Comparison of ENCODE assay signal across 22 cellular contexts in genomic region chr11:1395773-1396374, GRCh38. TPM values are rescaled to one million over a fixed set of nuclear protein-coding genes. Genes with fewer than 3 reads are reported as not detected.
DNase-seq lines count a peak whose midpoint lies in the region; ATAC-seq, FAIRE-seq and TF ChIP-seq lines count a peak whose summit lies in the region.
"Had no signal": no experiment of that assay in that cellular context is flagged by ENCODE, and none has a peak within 500 bp of the region (broad histone marks: within the 10 kb centered on the region; RNA-seq: fewer than 3 reads in every experiment).

No MANE protein-coding gene starts in this region.

- no peak overlapping the region for H4K8ac ChIP-seq in H9 (replicated peaks; ENCODE audit: insufficient read length, low read depth, low read length)

- BruUV-seq in K562 (replicated peaks; lab: Mats Ljungman, UMichigan) = no TSS peak

- H3K9me3 ChIP-seq in H9 (ENCODE audit: control insufficient read depth, low read depth, low read length) (no peaks in the 10 kb centered on the region), K562 (replicated peaks; ENCODE audit: control insufficient read depth, insufficient read depth, low read depth, low read length) (no peaks in the 10 kb centered on the region), mucosa of descending colon (no peaks in the 10 kb centered on the region)
- H3K9me3 ChIP-seq: A549, HAP-1 had no signal

- H3K79me1 ChIP-seq in H9 (ENCODE audit: insufficient read depth, low read depth, low read length, poor library complexity, severe bottlenecking) = peaks cover 7% of the 10 kb centered on the region

- H3K4me3 Mint-ChIP-seq in H9 = no peak overlapping the region
- H3K4me3 Mint-ChIP-seq: B cell had no signal

- H2BK20ac ChIP-seq in H9 (ENCODE audit: low read depth, low read length, poor library complexity, severe bottlenecking) = no peak overlapping the region

- no peaks in the 10 kb centered on the region for H3K27me3 ChIP-seq in H9 (ENCODE audit: insufficient read depth, low read length)
- peaks cover 0 to 50% of the 10 kb centered on the region in 2 experiments; a peak in 2 of 5 replicates for H3K27me3 ChIP-seq in K562 (ENCODE audit: control insufficient read depth in 2 of 2, insufficient read depth in 2 of 2, low read length in 2 of 2)

- no peak for TF ChIP-seq POLR2A in K562 (conservative IDR thresholded peaks at IDR 0.05)

- peaks cover 25% of the 10 kb centered on the region; the same call in 1 of the 2 replicates for H3K79me2 ChIP-seq in H9 (ENCODE audit: insufficient read depth, low read length)
- no peaks in the 10 kb centered on the region for H3K79me2 ChIP-seq in K562 (ENCODE audit: control insufficient read depth, insufficient read depth, low read length)

- no peak overlapping the region for H3K23ac ChIP-seq in H9 (ENCODE audit: insufficient read length, low read depth, low read length)

- peaks cover 4% of the 10 kb centered on the region for H3K23me2 ChIP-seq in H9 (ENCODE audit: insufficient read length, low read depth, low read length, poor library complexity, severe bottlenecking)

- peaks cover 2% of the 10 kb centered on the region; the same call in 1 of the 2 replicates for H3K27me3 Mint-ChIP-seq in H9 (ENCODE audit: low read depth)

- no peak overlapping the region for H3T11ph ChIP-seq in H9 (ENCODE audit: low read length)

- no peak overlapping the region for H3K4ac ChIP-seq in H9 (ENCODE audit: low read depth, low read length)

- no peak overlapping the region for H3K18ac ChIP-seq in H9 (ENCODE audit: insufficient read length, low read depth, low read length)

- no peak overlapping the region for H2AK5ac ChIP-seq in H9 (ENCODE audit: insufficient read length, low read length)

- no peaks in the 10 kb centered on the region for H3K36me3 ChIP-seq in K562 (ENCODE audit: control insufficient read depth, insufficient read depth, low read length)
- no peaks in the 10 kb centered on the region for H3K36me3 ChIP-seq in mucosa of descending colon (ENCODE audit: low read depth)
- H3K36me3 ChIP-seq: HAP-1 had no signal

- peaks cover 5 to 15% (median 12%) of the 10 kb centered on the region in 3 experiments; a peak in 5 of 7 replicates for H3K36me3 Mint-ChIP-seq in H9 (ENCODE audit: insufficient read depth in 1 of 3, low read depth in 3 of 3)

- H3K9ac ChIP-seq in H9 (ENCODE audit: extremely low read depth, insufficient read length, low read length) (no peak overlapping the region), K562 (ENCODE audit: insufficient read depth in 1 of 2, low read depth in 2 of 2, low read length in 2 of 2) (no peak overlapping the region)

- in situ Hi-C loops in K562 (cut with MboI) = no loop called here

- no peak overlapping the region for H2BK15ac ChIP-seq in H9 (ENCODE audit: low read depth, low read length)

- intact Hi-C loops in K562 (cut with micrococcal nuclease) (no loop called here), mucosa of descending colon (cut with DNase I, micrococcal nuclease) (no loop called here)

- peaks cover 9 to 10% of the 10 kb centered on the region in 2 experiments for H3K4me1 Mint-ChIP-seq in H9

- H2AFZ ChIP-seq in H9 (ENCODE audit: low read length) = no peak overlapping the region
- H2AFZ ChIP-seq in K562 (ENCODE audit: low read depth, low read length) = no peak overlapping the region

- WGBS in H9 (ENCODE audit: extremely low coverage, insufficient read length, low lambda C conversion rate) = no CpG with 5 or more reads among the region's 19 CpGs
- whole genome bisulfite sequencing in K562 (ENCODE audit: insufficient coverage, low coverage, missing lambda C conversion rate) = 5% methylated on average over 10 of the region's 19 CpGs

- TF ChIP-seq EP300 in K562 (IDR thresholded peaks at IDR 0.05; ENCODE audit: low read length) = no peak

- FAIRE-seq in K562 (lab: Jason Lieb, UNC) = no peak
- FAIRE-seq: A549, D721Med, GM12878 had no signal

- POLR2A ChIA-PET in K562 (lab: Yijun Ruan, JAX) = no interaction called here

- no peaks in the 10 kb centered on the region for H3K9me1 ChIP-seq in K562 (ENCODE audit: control insufficient read depth, insufficient read depth, low read length)

- H3K4me2 ChIP-seq in H9 (ENCODE audit: insufficient read depth, insufficient read length, low read length) (no peak overlapping the region), K562 (ENCODE audit: insufficient read depth, low read length) (no peak overlapping the region)
- H3K4me2 ChIP-seq: A549 had no signal

- no peak overlapping the region for H2BK120ac ChIP-seq in H9 (ENCODE audit: low read depth, low read length, poor library complexity, severe bottlenecking)

- peaks cover 0 to 4% of the 10 kb centered on the region in 2 experiments; a peak in 3 of 5 replicates for H3K9me3 Mint-ChIP-seq in H9

- TF ChIP-seq CTCF in H9 (conservative IDR thresholded peaks at IDR 0.05) (no peak), K562 (IDR thresholded peaks at IDR 0.05 in 2 of 3, conservative IDR thresholded peaks at IDR 0.05 in 1 of 3; ENCODE audit: insufficient read depth in 2 of 3, low read depth in 1 of 3, low read length in 3 of 3) (no peak), mucosa of descending colon (IDR thresholded peaks at IDR 0.05) (no peak)

- H3K27ac Mint-ChIP-seq in H9 = peak overlapping the region in 2 of 3 experiments; percentile 28 to 90; a peak in 3 of 7 replicates
- H3K27ac Mint-ChIP-seq: B cell had no signal

- H4K20me1 ChIP-seq in H9 (ENCODE audit: control insufficient read depth, insufficient read depth, insufficient read length) (peaks cover 2% of the 10 kb centered on the region), K562 (replicated peaks; ENCODE audit: control insufficient read depth, insufficient read depth, low read length) (peaks cover 15% of the 10 kb centered on the region)

- H3K56ac ChIP-seq in H9 (ENCODE audit: insufficient read length, low read depth, low read length) = no peak overlapping the region

- H3K4me1 ChIP-seq in H9 (ENCODE audit: insufficient read depth, low read length) = no peaks in the 10 kb centered on the region
- peaks cover 0 to 26% of the 10 kb centered on the region in 2 experiments; a peak in 2 of 5 replicates for H3K4me1 ChIP-seq in K562 (replicated peaks in 1 of 2; ENCODE audit: control insufficient read depth in 2 of 2, insufficient read depth in 2 of 2, low read length in 2 of 2)
- peaks cover 2% of the 10 kb centered on the region for H3K4me1 ChIP-seq in mucosa of descending colon (ENCODE audit: low read depth)

- no peak for TF ChIP-seq RAD21 in K562 (CRISPR knock-in tag; conservative IDR thresholded peaks at IDR 0.05 in 1 of 2, IDR thresholded peaks at IDR 0.05 in 1 of 2)

- H3K14ac ChIP-seq in H9 (ENCODE audit: insufficient read depth, low read length) = no peak overlapping the region

- H4K5ac ChIP-seq in H9 (ENCODE audit: insufficient read length, low read depth, low read length) = no peak overlapping the region

- DNase-seq in H9 (no peak), K562 (ENCODE audit: extremely low read depth in 1 of 4, low spot score in 3 of 4) (no peak), mucosa of descending colon (no peak), substantia nigra (lab: John Stamatoyannopoulos, UW) (peak in 6 of 49 donors; percentile 10 to 62 (median 30)), NCI-H1048 (lab: John Stamatoyannopoulos, UW) (no peak), NCI-H526 (lab: John Stamatoyannopoulos, UW) (no peak), DMS79 (lab: John Stamatoyannopoulos, UW) (no peak)
- DNase-seq: DND-41, NCI-H1105 treated with DMSO at 0.1 percent for 48 hours, NCI-H2029 treated with DMSO at 0.1 percent for 48 hours, NCI-H2171, NCI-H345, PC-3, SHP77 treated with DMSO at 0.1 percent for 48 hours, SW 1271 had no signal

- H3K27ac ChIP-seq in H9 (ENCODE audit: insufficient read length, low read depth, low read length) (no peak overlapping the region), K562 (ENCODE audit: extremely low read depth, low read depth, low read length) (no peak overlapping the region), substantia nigra (ENCODE audit: low read depth, low read length, poor library complexity, severe bottlenecking) (peak overlapping the region; percentile 99)
- H3K27ac ChIP-seq: A549, SK-N-MC had no signal

- CTCF ChIA-PET in K562 (lab: Yijun Ruan, JAX; ENCODE audit: low intra/inter-chr PET ratio) = no interaction called here

- no peak overlapping the region for H2BK5ac ChIP-seq in H9 (ENCODE audit: insufficient read length, low read length)

- no peak overlapping the region for H2BK12ac ChIP-seq in H9 (ENCODE audit: insufficient read length, low read depth, low read length)

- no peak overlapping the region for H3K4me3 ChIP-seq in K562
- H3K4me3 ChIP-seq in mucosa of descending colon = no peak overlapping the region
- H3K4me3 ChIP-seq: A549, GM12878, HAP-1, SK-N-MC had no signal

- ATAC-seq in K562 (no peak), mucosa of descending colon (peak; percentile 15)
- ATAC-seq: A549, GM12878, PC-3 had no signal

- no peak overlapping the region for H4K91ac ChIP-seq in H9 (ENCODE audit: insufficient read length, low read depth, low read length)

TF ChIP-seq in K562, 482 proteins besides CTCF, POLR2A, EP300 and RAD21:
- no peak for TF ChIP-seq LARP7 (IDR thresholded peaks at IDR 0.05)
- peak; percentile 55 for TF ChIP-seq EGR1 (conservative IDR thresholded peaks at IDR 0.05)

RNA-seq across cellular contexts. Expression of gene BRSK2, which starts 6.1 kb away (rescaled TPM):
- total RNA-seq in H9 (2021) (24.2 and 28.4 TPM in 2 replicates), K562 (2014; rRNA removed) (not detected in 2 replicates), K562 (2014; rRNA removed; fragmentation: Illumina TruSeq; extraction: Trizol) (not detected in 2 replicates), K562 (2015; rRNA removed; fragmentation: Illumina TruSeq; extraction: Trizol) (0.19 TPM in 1 of 2 replicates, not detected in the other), K562 (2021) (0.22 TPM in 2 replicates), mucosa of descending colon (1 to 10 TPM in 1 of 3 donors, under 1 TPM in 2; 0.58 to 4.3 (median 0.60) TPM)
- 0.84 and 4.1 TPM in 2 replicates for total RNA-seq in K562 (2011; cell fraction: chromatin; rRNA removed; ENCODE audit: low replicate concordance)
- 1.8 and 2.1 TPM in 2 replicates for total RNA-seq in K562 (2011; cell fraction: nucleolus; rRNA removed)
- 0.84 and 1.2 TPM in 2 replicates for total RNA-seq in K562 (2011; cell fraction: nucleoplasm; rRNA removed)
- polyA plus RNA-seq in K562 (2011; rRNA removed) (0.14 and 0.24 TPM in 2 replicates), K562 (2014; fragmentation: Illumina TruSeq; extraction: Trizol) (0.06 and 0.44 TPM in 2 replicates), K562 (2014; fragmentation: Nextera tagmentation; extraction: Ambion mirVana) (not detected), K562 (2014; rRNA removed) (0.46 and 0.52 TPM in 2 replicates)
- polyA plus RNA-seq in K562 (2011; cell fraction: cytosol; rRNA removed) = 0.34 and 0.55 TPM in 2 replicates
- polyA plus RNA-seq in K562 (2011; cell fraction: nucleus; rRNA removed) = 0.65 and 2.2 TPM in 2 replicates
- 0.18 and 0.24 TPM in 2 replicates for polyA plus RNA-seq in K562 (2012)
- 0.39 TPM in 1 of 2 replicates, not detected in the other for polyA minus RNA-seq in K562 (2011; rRNA and poly(A)+ RNA removed)
- polyA minus RNA-seq in K562 (2011; cell fraction: cytosol; rRNA and poly(A)+ RNA removed) = not detected in 2 replicates
- 0.56 and 1.2 TPM in 2 replicates for polyA minus RNA-seq in K562 (2011; cell fraction: nucleus; rRNA and poly(A)+ RNA removed)
- total RNA-seq: RPMI7951 had no signal
- polyA plus RNA-seq: GM12878 had no signal
